In the genomic region with DNA sequence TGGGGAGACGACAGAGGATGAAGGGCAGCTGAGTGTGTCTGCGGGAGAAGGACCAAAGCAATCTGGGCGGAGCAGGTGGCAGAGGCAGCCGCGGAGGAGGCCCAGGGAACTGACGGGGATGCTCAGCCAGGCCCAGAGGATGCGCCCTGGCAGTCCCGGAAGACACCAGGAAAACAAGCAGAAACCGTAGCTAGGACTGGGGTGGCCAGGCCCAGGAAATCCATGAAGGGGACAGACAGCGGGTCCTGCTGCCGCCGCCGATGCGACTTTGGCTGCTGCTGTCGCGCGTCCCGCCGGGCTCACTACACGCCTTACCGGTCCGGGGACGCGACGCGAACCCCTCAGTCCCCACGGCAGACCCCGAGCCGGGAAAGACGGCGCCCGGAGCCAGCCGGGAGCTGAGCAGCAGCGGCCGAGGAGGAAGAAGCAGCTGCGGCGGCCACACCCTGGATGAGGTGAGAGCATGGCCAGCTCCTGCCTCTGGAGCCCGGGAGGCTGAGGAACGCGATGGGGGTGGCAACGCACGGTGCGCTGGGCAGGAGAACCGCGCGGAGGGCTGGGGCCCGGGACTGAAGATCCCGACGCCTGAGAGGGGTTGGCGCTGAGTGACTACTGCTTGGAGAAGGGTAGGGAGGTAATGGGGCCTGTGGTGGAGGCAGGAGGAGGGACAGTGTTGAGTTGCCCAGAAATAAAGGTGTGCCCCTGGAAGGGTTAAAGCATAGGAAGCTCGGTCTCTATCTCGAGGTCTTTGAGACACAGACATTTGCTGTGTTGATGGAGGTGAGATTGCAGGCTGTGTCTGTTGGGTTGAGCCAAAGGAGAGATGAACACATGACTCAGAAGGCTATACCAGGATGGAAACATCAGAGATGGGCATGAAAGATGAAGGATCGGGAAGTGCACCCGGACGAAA, we compare ENCODE assay signal across 8 cellular contexts. TPM values are rescaled to one million over a fixed set of nuclear protein-coding genes. Genes with fewer than 3 reads are reported as not detected.
DNase-seq lines count a peak whose midpoint lies in the region; TF ChIP-seq lines count a peak whose summit lies in the region.
"Not testable (repeated sequence)": the region's sequence is repeated elsewhere in the genome, so short reads cannot be mapped to it uniquely, and the experiment has no call there.

No MANE protein-coding gene starts in this region.

- not testable (repeated sequence) for TF ChIP-seq CTCF in AG10803 (conservative IDR thresholded peaks at IDR 0.05; ENCODE audit: low read length); endodermal cell (conservative IDR thresholded peaks at IDR 0.05); nephron progenitor cell (IDR thresholded peaks at IDR 0.05)

- not testable (repeated sequence) for H3K4me1 Mint-ChIP-seq in T-helper 2 cell treated with Interferon-gamma antibody and Interleukin-4, amounts not matched to agents 5 μg/mL and 100 μg/mL, for 36 hours (ENCODE audit: low read depth); activated naive CD8-positive, alpha-beta T cell treated with anti-CD3 and anti-CD28 coated beads for 36 hours; endodermal cell; nephron progenitor cell

- H3K4me3 Mint-ChIP-seq in T-helper 2 cell treated with Interferon-gamma antibody and Interleukin-4, amounts not matched to agents 5 μg/mL and 100 μg/mL, for 36 hours = peak overlapping the region; percentile 69
- H3K4me3 Mint-ChIP-seq in activated naive CD8-positive, alpha-beta T cell treated with anti-CD3 and anti-CD28 coated beads for 36 hours = peak overlapping the region; percentile 78
- H3K4me3 Mint-ChIP-seq in endodermal cell = peak overlapping the region; percentile 50
- H3K4me3 Mint-ChIP-seq in nephron progenitor cell = peak overlapping the region; percentile 78

- not testable (repeated sequence) for H3K9me3 ChIP-seq in HUES48 (ENCODE audit: control insufficient read depth, insufficient read depth, low read length); endodermal cell (ENCODE audit: control insufficient read depth, low read length); iPS DF 6.9 (ENCODE audit: control insufficient read depth, insufficient read depth, low read length)

- H3K9ac ChIP-seq in HUES48 (ENCODE audit: low read depth, low read length); endodermal cell (ENCODE audit: extremely low read depth, low read length, poor library complexity, severe bottlenecking): not testable (repeated sequence)

- DNase-seq in AG10803 (ENCODE audit: low read depth); T-helper 2 cell treated with Interferon-gamma antibody and Interleukin-4, amounts not matched to agents 5 μg/mL and 100 μg/mL, for 36 hours (ENCODE audit: low spot score); activated naive CD8-positive, alpha-beta T cell treated with anti-CD3 and anti-CD28 coated beads for 36 hours; iPS DF 6.9 (ENCODE audit: low read depth, low spot score): not testable (repeated sequence)
- DNase-seq in endodermal cell (peak; percentile 63), nephron progenitor cell (peak; percentile 42)
- DNase-seq in stimulated activated CD4-positive, alpha-beta T cell treated with anti-CD3 and anti-CD28 coated beads, Interleukin-15, amount 100 ng/mL, for 24 hours = peak; percentile 12

- not testable (repeated sequence) for H3K36me3 ChIP-seq in HUES48 (ENCODE audit: control insufficient read depth, insufficient read depth, low read length); endodermal cell (ENCODE audit: control insufficient read depth, insufficient read depth, low read length); iPS DF 6.9 (ENCODE audit: control insufficient read depth, insufficient read depth, low read length)

- H3K36me3 Mint-ChIP-seq in T-helper 2 cell treated with Interferon-gamma antibody and Interleukin-4, amounts not matched to agents 5 μg/mL and 100 μg/mL, for 36 hours (ENCODE audit: low read depth); activated naive CD8-positive, alpha-beta T cell treated with anti-CD3 and anti-CD28 coated beads for 36 hours; endodermal cell (ENCODE audit: low read depth); nephron progenitor cell (ENCODE audit: low read depth): not testable (repeated sequence)

- 4% methylated on average over 25 of the region's 55 CpGs; no CpG with 5 or more reads in 1 of the 2 experiments for WGBS in endodermal cell (ENCODE audit: insufficient coverage in 1 of 2, insufficient read length in 1 of 2), 2 experiments
- no CpG with 5 or more reads among the region's 55 CpGs for WGBS in iPS DF 6.9 (ENCODE audit: insufficient coverage, insufficient read length)

- H3K27me3 ChIP-seq in HUES48 (ENCODE audit: control insufficient read depth, insufficient read depth, low read length) = peaks cover 11% of the 10 kb centered on the region
- H3K27me3 ChIP-seq in endodermal cell (ENCODE audit: control insufficient read depth, insufficient read depth, low read length, poor library complexity, severe bottlenecking); iPS DF 6.9 (ENCODE audit: control insufficient read depth, insufficient read depth, low read length): not testable (repeated sequence)

- H3K9me3 Mint-ChIP-seq in T-helper 2 cell treated with Interferon-gamma antibody and Interleukin-4, amounts not matched to agents 5 μg/mL and 100 μg/mL, for 36 hours; activated naive CD8-positive, alpha-beta T cell treated with anti-CD3 and anti-CD28 coated beads for 36 hours; endodermal cell; nephron progenitor cell: not testable (repeated sequence)

- H3K4me3 ChIP-seq in AG10803 (ENCODE audit: low read length) = peak overlapping the region; percentile 49
- peak overlapping the region; percentile 53 for H3K4me3 ChIP-seq in HUES48 (ENCODE audit: low read depth, low read length)
- not testable (repeated sequence) for H3K4me3 ChIP-seq in endodermal cell (ENCODE audit: low read length)
- H3K4me3 ChIP-seq in iPS DF 6.9 (ENCODE audit: low read length) = peak overlapping the region; percentile 30; the same call in 1 of the 2 replicates

- not testable (repeated sequence) for H3K27ac ChIP-seq in HUES48 (ENCODE audit: low read depth, low read length); endodermal cell (ENCODE audit: low read depth, low read length); iPS DF 6.9 (ENCODE audit: low read length)

- H3K27ac Mint-ChIP-seq in T-helper 2 cell treated with Interferon-gamma antibody and Interleukin-4, amounts not matched to agents 5 μg/mL and 100 μg/mL, for 36 hours; activated naive CD8-positive, alpha-beta T cell treated with anti-CD3 and anti-CD28 coated beads for 36 hours; endodermal cell; nephron progenitor cell: not testable (repeated sequence)

- not testable (repeated sequence) for H3K4me1 ChIP-seq in HUES48 (ENCODE audit: control insufficient read depth, insufficient read depth, low read length); endodermal cell (ENCODE audit: control insufficient read depth, insufficient read depth, low read length); iPS DF 6.9 (ENCODE audit: control insufficient read depth, insufficient read depth, low read length)

- not testable (repeated sequence) for H3K27me3 Mint-ChIP-seq in T-helper 2 cell treated with Interferon-gamma antibody and Interleukin-4, amounts not matched to agents 5 μg/mL and 100 μg/mL, for 36 hours (ENCODE audit: low read depth)
- peaks cover 12% of the 10 kb centered on the region for H3K27me3 Mint-ChIP-seq in activated naive CD8-positive, alpha-beta T cell treated with anti-CD3 and anti-CD28 coated beads for 36 hours
- peaks cover 11% of the 10 kb centered on the region for H3K27me3 Mint-ChIP-seq in endodermal cell (ENCODE audit: insufficient read depth)
- H3K27me3 Mint-ChIP-seq in nephron progenitor cell (ENCODE audit: low read depth, poor library complexity) = peaks cover 15% of the 10 kb centered on the region

RNA-seq across cellular contexts. Expression of a gene that starts 20.8 kb away (rescaled TPM):
- 10 to 100 TPM; 23.0 TPM for total RNA-seq in activated naive CD8-positive, alpha-beta T cell treated with anti-CD3 and anti-CD28 coated beads for 36 hours
- total RNA-seq in endodermal cell = 10 to 100 TPM; 18.2 to 21.1 TPM
- polyA plus RNA-seq in endodermal cell (2013, experiment 1 of 2) = 18.2 TPM
- 17.4 TPM for polyA plus RNA-seq in endodermal cell (2013, experiment 2 of 2)
